9 cellular contexts compared by ENCODE assay signal in the genomic region with DNA sequence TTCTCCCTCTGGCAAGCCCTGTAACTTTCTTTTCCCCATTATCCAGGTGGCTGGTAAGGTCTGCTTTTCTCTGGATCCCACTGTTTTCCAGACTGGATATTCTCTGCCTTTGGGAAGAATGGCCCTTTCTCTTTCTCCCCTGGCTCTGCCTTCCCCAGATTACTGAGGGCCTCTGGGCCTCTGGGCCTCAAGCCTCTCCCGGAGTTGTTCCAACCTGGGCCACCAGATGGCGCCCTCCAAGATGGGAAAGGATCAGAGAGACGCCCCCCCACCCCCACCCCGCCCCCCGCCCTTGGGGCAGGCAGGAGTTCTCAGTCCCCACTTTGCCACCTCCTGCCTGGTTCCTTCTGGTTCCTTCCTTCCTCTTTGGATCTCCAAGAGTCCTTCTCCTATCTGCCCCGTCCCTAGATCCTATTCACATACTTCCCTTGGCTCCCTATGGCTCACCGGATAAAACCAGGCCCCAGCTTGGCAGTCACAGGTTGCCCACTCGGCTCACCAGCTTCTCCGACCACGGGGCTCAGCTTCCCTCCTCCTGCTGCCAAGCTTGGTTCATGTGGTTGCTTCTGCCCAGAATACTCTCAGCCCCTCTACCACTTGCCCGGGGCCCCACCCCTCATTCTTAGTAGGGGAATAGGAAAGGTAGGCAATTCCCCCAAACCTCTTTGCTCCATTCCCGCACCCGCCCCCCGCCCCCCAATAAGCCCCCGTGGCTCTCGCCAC. TPM values are rescaled to one million over a fixed set of nuclear protein-coding genes. Genes with fewer than 3 reads are reported as not detected.
DNase-seq lines count a peak whose midpoint lies in the region; ATAC-seq and TF ChIP-seq lines count a peak whose summit lies in the region.
"Had no signal": no experiment of that assay in that cellular context is flagged by ENCODE, and none has a peak within 500 bp of the region (broad histone marks: within the 10 kb centered on the region; RNA-seq: fewer than 3 reads in every experiment).

No MANE protein-coding gene starts in this region.

- no peak for ATAC-seq in HG03139 (IDR thresholded peaks at IDR 0.05; ENCODE audit: unreplicated experiment)

- H2AFZ ChIP-seq in mesenchymal stem cell (ENCODE audit: low read depth, low read length), result no peak overlapping the region

- H3K27me3 ChIP-seq in dorsolateral prefrontal cortex (peaks cover 0 to 34% (median 28%) of the 10 kb centered on the region in 45 donors), mesenchymal stem cell (ENCODE audit: control insufficient read depth in 1 of 2, insufficient read depth in 1 of 2, low read length in 2 of 2) (peaks cover 27 to 32% of the 10 kb centered on the region in 2 experiments)

- H2BK120ac ChIP-seq in mesenchymal stem cell (ENCODE audit: low read depth, low read length), result no peak overlapping the region

- H2BK12ac ChIP-seq in mesenchymal stem cell (ENCODE audit: low read length in 2 of 2), result no peak overlapping the region

- H3K4me3 ChIP-seq in dorsolateral prefrontal cortex (no peak overlapping the region), mesenchymal stem cell (ENCODE audit: insufficient read depth in 1 of 2, low read depth in 1 of 2, low read length in 2 of 2) (no peak overlapping the region)

- peak; percentile 57 to 73 for DNase-seq in SHP77 (lab: John Stamatoyannopoulos, UW)
- DNase-seq in SHP77 treated with DMSO at 0.1 percent for 48 hours (lab: John Stamatoyannopoulos, UW), result no peak
- peak; percentile 28 for DNase-seq in NCI-H2171 (lab: John Stamatoyannopoulos, UW)
- DNase-seq in activated CD4-positive, alpha-beta T cell treated with anti-CD3 and anti-CD28 coated beads, Interleukin-2, amount 50 U/mL, for 48 hours, result peak; percentile 92
- peak in 9 of 10 donors; percentile 47 to 79 (median 69) for DNase-seq in dorsolateral prefrontal cortex
- peak; percentile 76 for DNase-seq in mesenchymal stem cell
- DNase-seq in stimulated activated CD8-positive, alpha-beta memory T cell treated with anti-CD3 and anti-CD28 coated beads, Interleukin-15, amount 100 ng/mL, for 4 hours (ENCODE audit: low read depth in 2 of 2), result peak; percentile 38 to 62

- peaks cover 20 to 41% of the 10 kb centered on the region in 2 experiments for H3K36me3 ChIP-seq in mesenchymal stem cell (ENCODE audit: control insufficient read depth in 1 of 2, insufficient read depth in 2 of 2, low read depth in 1 of 2, low read length in 2 of 2)

- H3K4ac ChIP-seq in mesenchymal stem cell (ENCODE audit: low read depth in 1 of 2, low read length in 2 of 2), result no peak overlapping the region

- no peak overlapping the region for H3K14ac ChIP-seq in mesenchymal stem cell (ENCODE audit: low read length in 2 of 2)

- H3K27ac ChIP-seq in dorsolateral prefrontal cortex (peak overlapping the region in 1 of 59 donors; percentile 28), mesenchymal stem cell (ENCODE audit: low read length, poor library complexity, severe bottlenecking) (no peak overlapping the region)

- no peak overlapping the region for H2BK15ac ChIP-seq in mesenchymal stem cell (ENCODE audit: low read depth, poor library complexity, severe bottlenecking)

- H3K4me1 ChIP-seq in mesenchymal stem cell (ENCODE audit: control insufficient read depth, insufficient read depth, low read depth, low read length), result peaks cover 32% of the 10 kb centered on the region

- H4K8ac ChIP-seq in mesenchymal stem cell (ENCODE audit: low read length), result no peak overlapping the region

- H4K91ac ChIP-seq in mesenchymal stem cell (ENCODE audit: low read length), result no peak overlapping the region

- no peaks in the 10 kb centered on the region for H3K9me3 ChIP-seq in mesenchymal stem cell (ENCODE audit: control insufficient read depth, low read length)

- H3K18ac ChIP-seq in mesenchymal stem cell (ENCODE audit: low read depth in 1 of 2, low read length in 2 of 2), result no peak overlapping the region

- 49% methylated on average over 7 of the region's 16 CpGs for WGBS in mesenchymal stem cell

- intact Hi-C loops in dorsolateral prefrontal cortex (cut with DNase I), result no loop called here

- peaks cover 5% of the 10 kb centered on the region for H3K79me1 ChIP-seq in mesenchymal stem cell (replicated peaks; ENCODE audit: low read length, poor library complexity, severe bottlenecking)

- no peak overlapping the region for H3K23ac ChIP-seq in mesenchymal stem cell (ENCODE audit: low read length in 2 of 2)

- no peak overlapping the region for H2AK5ac ChIP-seq in mesenchymal stem cell (ENCODE audit: low read length, severe bottlenecking)

- peak overlapping the region; percentile 50 for H3K9ac ChIP-seq in mesenchymal stem cell (ENCODE audit: low read length)

- H2BK5ac ChIP-seq in mesenchymal stem cell (ENCODE audit: low read depth, low read length, poor library complexity, severe bottlenecking), result no peak overlapping the region

- peak; percentile 52 to 94 (median 83) for TF ChIP-seq CTCF in dorsolateral prefrontal cortex (IDR thresholded peaks at IDR 0.05 in 54 of 56, conservative IDR thresholded peaks at IDR 0.05 in 2 of 56; ENCODE audit: low read depth in 1 of 56, partially characterized antibody in 56 of 56)

- H3K4me2 ChIP-seq in mesenchymal stem cell (ENCODE audit: low read length, poor library complexity, severe bottlenecking), result no peak overlapping the region

RNA-seq across cellular contexts. Expression of a gene that starts 13.0 kb away (rescaled TPM):
- total RNA-seq in dorsolateral prefrontal cortex, result 1 to 10 TPM in 45 of 120 experiments, under 1 TPM in 28, not detected in 47; 0.16 to 4.1 (median 1.1) TPM
- polyA plus RNA-seq in mesenchymal stem cell (2013, experiment 1 of 2), result 5.2 TPM
- 4.9 TPM for polyA plus RNA-seq in mesenchymal stem cell (2013, experiment 2 of 2)

RNA-seq across cellular contexts. Expression of a gene that starts 25.8 kb away (rescaled TPM):
- 10 to 100 TPM; 13.6 to 43.3 (median 26.4) TPM for total RNA-seq in dorsolateral prefrontal cortex
- 5.1 TPM for polyA plus RNA-seq in mesenchymal stem cell (2013, experiment 1 of 2)
- polyA plus RNA-seq in mesenchymal stem cell (2013, experiment 2 of 2), result 5.3 TPM

RNA-seq across cellular contexts. Expression of a gene that starts 28.7 kb away (rescaled TPM):
- 100 to 1,000 TPM; 105 to 212 (median 148) TPM for total RNA-seq in dorsolateral prefrontal cortex
- polyA plus RNA-seq in mesenchymal stem cell (2013, experiment 1 of 2), result 83.1 TPM
- polyA plus RNA-seq in mesenchymal stem cell (2013, experiment 2 of 2), result 80.0 TPM

RNA-seq across cellular contexts. Expression of a gene that starts 50.6 kb away (rescaled TPM):
- total RNA-seq in dorsolateral prefrontal cortex, result 1 to 10 TPM in 115 of 120 experiments, under 1 TPM in 5; 0.57 to 7.9 (median 3.3) TPM
- polyA plus RNA-seq in mesenchymal stem cell (2013, experiment 1 of 2), result not detected
- not detected for polyA plus RNA-seq in mesenchymal stem cell (2013, experiment 2 of 2)
- total RNA-seq: urinary bladder had no signal
